In the genomic region with DNA sequence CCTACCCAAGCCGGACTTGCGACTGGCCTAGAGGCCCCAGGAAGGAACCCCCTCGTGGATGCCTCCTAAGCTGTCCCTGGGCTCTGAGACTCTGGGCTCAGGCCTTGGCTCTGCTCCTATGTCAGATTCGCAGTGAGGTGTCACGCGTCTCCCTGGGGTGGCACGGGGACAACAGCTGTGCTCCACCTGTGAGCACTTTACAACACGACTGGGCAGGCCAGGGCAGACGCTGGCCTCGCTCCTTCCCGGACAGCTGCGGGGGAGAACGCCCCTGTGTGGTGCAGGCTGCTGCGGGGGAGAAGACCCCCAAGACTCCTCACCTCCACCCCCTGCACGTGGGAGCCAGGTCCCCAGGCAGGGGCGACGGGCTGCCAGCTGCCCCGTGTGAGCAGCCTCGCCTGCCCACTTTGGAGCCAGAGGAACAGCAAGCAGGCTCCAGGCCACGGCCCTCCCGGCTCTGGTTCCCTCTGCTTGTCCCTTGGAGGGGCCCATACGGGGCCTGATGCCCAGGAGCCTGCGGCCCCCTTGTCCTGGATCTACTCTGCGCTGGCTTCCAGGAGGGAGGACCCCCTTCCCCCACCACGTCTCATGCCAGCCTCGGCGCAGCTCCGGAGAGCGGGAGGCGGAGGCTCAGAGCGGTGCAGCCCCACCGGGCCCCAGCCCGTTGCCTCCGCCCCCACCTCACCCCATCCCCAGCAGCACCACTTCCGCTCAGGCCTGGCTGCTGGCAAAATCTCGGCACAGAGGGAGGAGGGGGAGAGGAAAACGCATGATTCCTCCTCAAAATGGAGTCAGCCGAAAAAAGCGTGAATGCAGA, we compare ENCODE assay signal across 8 cellular contexts. TPM values are rescaled to one million over a fixed set of nuclear protein-coding genes. Genes with fewer than 3 reads are reported as not detected.
A peak's percentile ranks its signal among the peaks of the same experiment; 100 is the strongest.
DNase-seq lines count a peak whose midpoint lies in the region; ATAC-seq, FAIRE-seq and TF ChIP-seq lines count a peak whose summit lies in the region.

No MANE protein-coding gene starts in this region.

- no peak overlapping the region for H3K9ac ChIP-seq in endothelial cell of umbilical vein (replicated peaks; ENCODE audit: extremely low read depth, insufficient read depth, low read length)

- H4K20me1 ChIP-seq in endothelial cell of umbilical vein (replicated peaks; ENCODE audit: control insufficient read depth, extremely low read depth, insufficient read depth, low read length), result no peaks in the 10 kb centered on the region

- H3K27me3 ChIP-seq in H7 (ENCODE audit: control insufficient read depth, insufficient read depth, low read length), result no peaks in the 10 kb centered on the region
- H3K27me3 ChIP-seq in endothelial cell of umbilical vein (ENCODE audit: control insufficient read depth in 2 of 2, insufficient read depth in 2 of 2, low read length in 2 of 2), result peaks cover 2 to 8% of the 10 kb centered on the region in 2 experiments
- peaks cover 0 to 45% (median 9%) of the 10 kb centered on the region in 3 donors for H3K27me3 ChIP-seq in psoas muscle (ENCODE audit: insufficient read depth in 3 of 3, low read length in 2 of 3)

- H3K4me2 ChIP-seq in endothelial cell of umbilical vein (ENCODE audit: insufficient read depth, low read length), result no peak overlapping the region

- H3K36me3 ChIP-seq in H7 (replicated peaks; ENCODE audit: control insufficient read depth, insufficient read depth, low read length) (no peaks in the 10 kb centered on the region), endothelial cell of umbilical vein (ENCODE audit: control insufficient read depth in 2 of 2, extremely low read depth in 1 of 2, insufficient read depth in 2 of 2, low read length in 2 of 2) (no peaks in the 10 kb centered on the region), psoas muscle (ENCODE audit: insufficient read depth in 1 of 2, low read depth in 1 of 2) (no peaks in the 10 kb centered on the region)

- CTCF ChIA-PET in endothelial cell of umbilical vein (lab: Charles Lee), result no interaction called here

- no peak for FAIRE-seq in endothelial cell of umbilical vein (lab: Jason Lieb, UNC)

- H3K27ac ChIP-seq in endothelial cell of umbilical vein (ENCODE audit: insufficient read depth, low read depth, low read length), result no peak overlapping the region
- H3K27ac ChIP-seq in psoas muscle, result no peak overlapping the region

- ATAC-seq in psoas muscle (peak; percentile 27 to 63 (median 50)), GM21381 (IDR thresholded peaks at IDR 0.05; ENCODE audit: unreplicated experiment) (no peak), HG02798 (IDR thresholded peaks at IDR 0.05; ENCODE audit: poor library complexity, unreplicated experiment) (no peak)

- no peaks in the 10 kb centered on the region for H3K4me1 ChIP-seq in endothelial cell of umbilical vein (ENCODE audit: control insufficient read depth, extremely low read depth, insufficient read depth, low read length)
- no peaks in the 10 kb centered on the region for H3K4me1 ChIP-seq in psoas muscle

- no peaks in the 10 kb centered on the region for H3K9me1 ChIP-seq in endothelial cell of umbilical vein (replicated peaks; ENCODE audit: control insufficient read depth, extremely low read depth, insufficient read depth, low read length)

- intact Hi-C loops in endothelial cell of umbilical vein (cut with micrococcal nuclease), result no loop called here
- intact Hi-C loops in psoas muscle (cut with DNase I), result no loop called here

- no peaks in the 10 kb centered on the region for H3K79me2 ChIP-seq in endothelial cell of umbilical vein (ENCODE audit: control insufficient read depth, insufficient read depth, low read length)

- H3K9me3 ChIP-seq in endothelial cell of umbilical vein (replicated peaks; ENCODE audit: control insufficient read depth, insufficient read depth, low read length) (no peaks in the 10 kb centered on the region), psoas muscle (no peaks in the 10 kb centered on the region)

- no peak for TF ChIP-seq CTCF in endothelial cell of umbilical vein (IDR thresholded peaks at IDR 0.05; ENCODE audit: extremely low read depth in 1 of 2, insufficient read depth in 1 of 2, low read depth in 1 of 2, low read length in 2 of 2)
- no peak for TF ChIP-seq CTCF in psoas muscle (IDR thresholded peaks at IDR 0.05)

- DNase-seq in H7 (peak; percentile 89), endothelial cell of umbilical vein (ENCODE audit: low read depth, low spot score) (no peak), psoas muscle (peak; percentile 13 to 57), NCI-H1092 (lab: John Stamatoyannopoulos, UW) (no peak), AG08395 (ENCODE audit: low spot score) (no peak)
- peak; percentile 70 for DNase-seq in activated CD4-positive, alpha-beta T cell treated with anti-CD3 and anti-CD28 coated beads, Interleukin-2, amount 50 U/mL, for 1 hour

- H3K4me3 ChIP-seq in H7 (ENCODE audit: insufficient read depth, low read depth, low read length) (no peak overlapping the region), endothelial cell of umbilical vein (replicated peaks in 1 of 3; ENCODE audit: insufficient read depth in 1 of 3, low read depth in 1 of 3, low read length in 3 of 3) (no peak overlapping the region), psoas muscle (no peak overlapping the region)

- no TSS peak for BruUV-seq in endothelial cell of umbilical vein (replicated peaks; lab: Mats Ljungman, UMichigan)

- WGBS in psoas muscle, 3 donors, result 24 to 27% (median 26%) methylated on average over 34 to 39 of the region's 39 CpGs

- no peak for TF ChIP-seq POLR2A in endothelial cell of umbilical vein (IDR thresholded peaks at IDR 0.05; ENCODE audit: low read depth, low read length)

- peak overlapping the region; percentile 15 for H2AFZ ChIP-seq in endothelial cell of umbilical vein (ENCODE audit: low read depth, low read length)

- dilution Hi-C loops in endothelial cell of umbilical vein (cut with MboI; ENCODE audit: extremely low pct_ligation_motif_present, low sequenced_read_pairs), result no loop called here

- POLR2A ChIA-PET in endothelial cell of umbilical vein (lab: Charles Lee), result no interaction called here

TF ChIP-seq in endothelial cell of umbilical vein, 7 proteins besides CTCF, POLR2A, EP300 and RAD21:
- TF ChIP-seq EZH2 (IDR thresholded peaks at IDR 0.05; ENCODE audit: borderline replicate concordance, low read depth, low read length, severe bottlenecking) (peak; percentile 28), POLR2AphosphoS5 (IDR thresholded peaks at IDR 0.05; ENCODE audit: insufficient read depth, low read depth, low read length) (no peak)

RNA-seq across cellular contexts. Expression of a gene that starts 36.0 kb away (rescaled TPM):
- 7.3 and 9.9 TPM in 2 replicates for total RNA-seq in H7 (2014; rRNA removed; shearing (Covaris generic))
- 0.30 and 0.44 TPM in 2 replicates for total RNA-seq in endothelial cell of umbilical vein
- polyA plus RNA-seq in endothelial cell of umbilical vein, result 0.16 and 0.19 TPM in 2 replicates
- 0.10 and 0.14 TPM in 2 replicates for polyA plus RNA-seq in endothelial cell of umbilical vein (2011; cell fraction: cytosol; rRNA removed)
- 0.55 and 0.66 TPM in 2 replicates for polyA plus RNA-seq in endothelial cell of umbilical vein (2011; cell fraction: nucleus; rRNA removed)
- polyA plus RNA-seq in endothelial cell of umbilical vein (2012), result 0.08 and 0.44 TPM in 2 replicates
- polyA minus RNA-seq in endothelial cell of umbilical vein, result 0.13 TPM in 1 of 2 replicates, not detected in the other
- polyA minus RNA-seq in endothelial cell of umbilical vein (2011; cell fraction: cytosol; rRNA and poly(A)+ RNA removed), result not detected
- polyA minus RNA-seq in endothelial cell of umbilical vein (2011; cell fraction: nucleus; rRNA and poly(A)+ RNA removed), result 0.14 and 0.38 TPM in 2 replicates
- 1 to 10 TPM in 3 of 4 donors, under 1 TPM in 1; 0.59 to 2.5 (median 1.5) TPM for total RNA-seq in psoas muscle
- polyA plus RNA-seq in psoas muscle, result under 1 TPM; 0.16 to 0.62 (median 0.26) TPM

Comparison
In these comparisons a context has a peak if more than half of its experiments do, and no peak if none do; other contexts are left out.
1. DNase-seq: peak in H7 (single experiment), activated CD4-positive, alpha-beta T cell treated with anti-CD3 and anti-CD28 coated beads, Interleukin-2, amount 50 U/mL, for 1 hour (single experiment) and psoas muscle (2 of 2); none in endothelial cell of umbilical vein (single experiment), NCI-H1092 (single experiment) and AG08395 (single experiment).
2. ATAC-seq: peak in psoas muscle (4 of 4); none in GM21381 (single experiment) and HG02798 (single experiment).